Comparison of ENCODE assay signal across 15 cellular contexts in genomic region chr7:116709336-116709735, GRCh38.
"Had no signal": no experiment of that assay in that cellular context is flagged by ENCODE, and none has a peak within 500 bp of the region (broad histone marks: within the 10 kb centered on the region; RNA-seq: fewer than 3 reads in every experiment).

No MANE protein-coding gene starts in this region.

- H3K9ac ChIP-seq: neural progenitor cell, parathyroid adenoma had no signal

- H3K27ac Mint-ChIP-seq: activated T-helper 17 cell treated with anti-CD3 and anti-CD28 coated beads, Interleukin-2, amount 50 U/mL, for 72 hours; endodermal cell; neural progenitor cell had no signal

- H3K4me3 Mint-ChIP-seq: activated T-helper 17 cell treated with anti-CD3 and anti-CD28 coated beads, Interleukin-2, amount 50 U/mL, for 72 hours; endodermal cell; neural progenitor cell had no signal

- H3K4me3 ChIP-seq: neural progenitor cell, tibial artery, vagina had no signal

- H3K4me1 Mint-ChIP-seq: activated T-helper 17 cell treated with anti-CD3 and anti-CD28 coated beads, Interleukin-2, amount 50 U/mL, for 72 hours; neural progenitor cell had no signal

- DNase-seq: activated CD4-positive, CD25-positive, alpha-beta regulatory T cell treated with anti-CD3 and anti-CD28 coated beads, Interleukin-2, amount 50 U/mL, for 72 hours; activated naive CD4-positive, alpha-beta T cell treated with Interleukin-2 at 50 U/mL for 16 hours; anterior cingulate cortex; dermis blood vessel endothelial cell; endodermal cell; islet precursor cell; stimulated activated CD4-positive, alpha-beta T cell treated with anti-CD3 and anti-CD28 coated beads, Interleukin-12 subunit alpha, Interleukin-12 subunit beta, amount 100 ng/mL, for 4 hours; stimulated activated CD4-positive, alpha-beta T cell treated with anti-CD3 and anti-CD28 coated beads, Interleukin-2, amount 100 ng/mL, for 24 hours; T1000; tibial artery had no signal

- H2AFZ ChIP-seq: neural progenitor cell, parathyroid adenoma had no signal

- H3K36me3 Mint-ChIP-seq: neural progenitor cell had no signal

- H3K27ac ChIP-seq: neural progenitor cell, parathyroid adenoma, tibial artery, vagina had no signal

- H3K9me3 ChIP-seq: tibial artery, vagina had no signal

- H3K36me3 ChIP-seq: neural progenitor cell, tibial artery, vagina had no signal

- H3K9me3 Mint-ChIP-seq: activated T-helper 17 cell treated with anti-CD3 and anti-CD28 coated beads, Interleukin-2, amount 50 U/mL, for 72 hours had no signal

- H3K4me1 ChIP-seq: neural progenitor cell, parathyroid adenoma, vagina had no signal

- ATAC-seq: left lobe of liver had no signal

- H3K79me2 ChIP-seq: parathyroid adenoma had no signal

- H3K27me3 ChIP-seq: neural progenitor cell, tibial artery, vagina had no signal

- H3K4me2 ChIP-seq: neural progenitor cell had no signal
